Comparison of ENCODE assay signal across 22 cellular contexts in the genomic region with DNA sequence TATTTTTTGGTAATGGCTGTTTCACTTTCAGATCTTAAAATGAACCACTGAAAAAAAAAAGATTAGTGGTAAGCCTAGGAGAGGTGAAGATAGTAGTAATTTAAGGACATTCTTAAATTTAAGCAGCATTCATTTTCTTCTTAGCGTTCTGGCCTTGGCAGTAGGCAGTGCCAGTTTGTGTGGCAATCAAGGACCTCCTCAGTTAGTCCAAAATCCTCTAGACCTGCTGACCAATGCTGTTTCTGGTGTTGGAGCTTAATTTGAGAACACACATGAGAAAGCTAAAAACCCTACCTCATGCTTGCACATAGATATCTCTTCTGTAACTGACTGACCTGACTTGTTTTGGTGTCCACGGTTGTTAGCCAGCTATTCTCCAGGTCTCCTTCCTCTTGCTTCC.
DNase-seq lines count a peak whose midpoint lies in the region; ATAC-seq and TF ChIP-seq lines count a peak whose summit lies in the region.
"Had no signal": no experiment of that assay in that cellular context is flagged by ENCODE, and none has a peak within 500 bp of the region (broad histone marks: within the 10 kb centered on the region; RNA-seq: fewer than 3 reads in every experiment).

No MANE protein-coding gene starts in this region.

- no peaks in the 10 kb centered on the region for H3K27me3 Mint-ChIP-seq in GM23338 (ENCODE audit: insufficient read depth, low read depth, poor library complexity)
- H3K27me3 Mint-ChIP-seq: CD4-positive, CD25-positive, alpha-beta regulatory T cell had no signal

- peaks cover 5% of the 10 kb centered on the region for H3K4me1 Mint-ChIP-seq in GM23338

- no peaks in the 10 kb centered on the region for H3K9me3 ChIP-seq in adipocyte (ENCODE audit: control insufficient read depth, low read length)
- no peaks in the 10 kb centered on the region for H3K9me3 ChIP-seq in skeletal muscle satellite cell (replicated peaks; ENCODE audit: low read length)
- H3K9me3 ChIP-seq: right atrium auricular region had no signal

- H3F3A ChIP-seq in GM23338 (replicated peaks; ENCODE audit: low read depth) = no peaks in the 10 kb centered on the region

- no peak for DNase-seq in GM23338 (ENCODE audit: low spot score)
- no peak for DNase-seq in adipocyte (ENCODE audit: low read depth)
- DNase-seq in fibroblast of gingiva (ENCODE audit: low read depth) = peak; percentile 46
- no peak for DNase-seq in NCI-H510A (lab: John Stamatoyannopoulos, UW)
- no peak for DNase-seq in ecto neural progenitor cell (ENCODE audit: low spot score)
- DNase-seq: activated CD4-positive, alpha-beta T cell treated with anti-CD3 and anti-CD28 coated beads for 48 hours; activated gamma-delta T cell; Calu3; CD4-positive, CD25-positive, alpha-beta regulatory T cell; DMS79 treated with DMSO at 0.1 percent for 48 hours; GDM1; left cardiac atrium; MV-4-11; NCI-H1436; NCI-H2081; NCI-H526 treated with DMSO at 0.1 percent for 48 hours; stimulated activated CD4-positive, alpha-beta T cell treated with anti-CD3 and anti-CD28 coated beads, Interleukin-2, amount 100 ng/mL, for 48 hours; WERI-Rb-1 had no signal

- H3K4me2 ChIP-seq in GM23338 (no peak overlapping the region), skeletal muscle satellite cell (ENCODE audit: low read length) (peak overlapping the region; percentile 70)

- H3K27me3 ChIP-seq in GM23338 (ENCODE audit: insufficient read depth) (no peaks in the 10 kb centered on the region), adipocyte (replicated peaks; ENCODE audit: control insufficient read depth, insufficient read depth, low read length) (no peaks in the 10 kb centered on the region), skeletal muscle satellite cell (ENCODE audit: control insufficient read depth, insufficient read depth, low read length) (no peaks in the 10 kb centered on the region)
- H3K27me3 ChIP-seq: right atrium auricular region had no signal

- ATAC-seq in GM23338 (no peak), HG03378 (IDR thresholded peaks at IDR 0.05; ENCODE audit: unreplicated experiment) (no peak)
- ATAC-seq: Right ventricle myocardium inferior had no signal

- no peaks in the 10 kb centered on the region for H3K9me2 ChIP-seq in GM23338 (ENCODE audit: insufficient read depth)

- H3K4me3 ChIP-seq in GM23338 (no peak overlapping the region), adipocyte (ENCODE audit: low read length) (peak overlapping the region; percentile 63), skeletal muscle satellite cell (ENCODE audit: low read length) (peak overlapping the region; percentile 13)
- H3K4me3 ChIP-seq: right atrium auricular region had no signal

- H3K9me3 Mint-ChIP-seq in GM23338 = no peaks in the 10 kb centered on the region
- H3K9me3 Mint-ChIP-seq: CD4-positive, CD25-positive, alpha-beta regulatory T cell had no signal

- H3K9ac ChIP-seq in adipocyte (ENCODE audit: low read length) = peak overlapping the region; percentile 78
- H3K9ac ChIP-seq in skeletal muscle satellite cell (ENCODE audit: low read depth, low read length) = peak overlapping the region; percentile 78

- peak overlapping the region; percentile 41; the same call in 1 of the 2 replicates for H3K27ac Mint-ChIP-seq in GM23338
- H3K27ac Mint-ChIP-seq: CD4-positive, CD25-positive, alpha-beta regulatory T cell had no signal

- H3K36me3 ChIP-seq in GM23338 (ENCODE audit: insufficient read depth) (no peaks in the 10 kb centered on the region), adipocyte (ENCODE audit: control insufficient read depth, insufficient read depth, low read length, severe bottlenecking) (no peaks in the 10 kb centered on the region), skeletal muscle satellite cell (ENCODE audit: insufficient read depth, low read length) (peaks cover 12% of the 10 kb centered on the region)
- H3K36me3 ChIP-seq: right atrium auricular region had no signal

- no peak overlapping the region for H3K4me3 Mint-ChIP-seq in GM23338
- H3K4me3 Mint-ChIP-seq: CD4-positive, CD25-positive, alpha-beta regulatory T cell had no signal

- H3K79me2 ChIP-seq in GM23338 (replicated peaks; ENCODE audit: insufficient read depth) = no peaks in the 10 kb centered on the region

- H3K4me1 ChIP-seq in GM23338 (ENCODE audit: insufficient read depth) (peaks cover 10% of the 10 kb centered on the region), adipocyte (ENCODE audit: control insufficient read depth, insufficient read depth, low read length) (peaks cover 55% of the 10 kb centered on the region), skeletal muscle satellite cell (ENCODE audit: control insufficient read depth, insufficient read depth, low read length) (peaks cover 69% of the 10 kb centered on the region)

- no peaks in the 10 kb centered on the region; the same call in 1 of the 2 replicates for H4K20me1 ChIP-seq in GM23338 (replicated peaks; ENCODE audit: insufficient read depth)

- peaks cover 18% of the 10 kb centered on the region; the same call in 2 of the 3 replicates for H3K36me3 Mint-ChIP-seq in GM23338 (ENCODE audit: low read depth)

- TF ChIP-seq CTCF in GM23338 (conservative IDR thresholded peaks at IDR 0.05; ENCODE audit: low read depth in 2 of 2) = no peak

- no peak overlapping the region for H3K27ac ChIP-seq in GM23338 (ENCODE audit: low read depth)
- H3K27ac ChIP-seq: right atrium auricular region, WERI-Rb-1 had no signal

- H2AFZ ChIP-seq in GM23338 = no peak overlapping the region

TF ChIP-seq in GM23338, 12 proteins besides CTCF, POLR2A, EP300 and RAD21:
- TF ChIP-seq EZH2phosphoT487 (IDR thresholded peaks at IDR 0.05; ENCODE audit: unreplicated experiment) = no peak
- TF ChIP-seq ZNF114 (CRISPR knock-in tag; IDR thresholded peaks at IDR 0.05) = no peak
